In the genomic region with DNA sequence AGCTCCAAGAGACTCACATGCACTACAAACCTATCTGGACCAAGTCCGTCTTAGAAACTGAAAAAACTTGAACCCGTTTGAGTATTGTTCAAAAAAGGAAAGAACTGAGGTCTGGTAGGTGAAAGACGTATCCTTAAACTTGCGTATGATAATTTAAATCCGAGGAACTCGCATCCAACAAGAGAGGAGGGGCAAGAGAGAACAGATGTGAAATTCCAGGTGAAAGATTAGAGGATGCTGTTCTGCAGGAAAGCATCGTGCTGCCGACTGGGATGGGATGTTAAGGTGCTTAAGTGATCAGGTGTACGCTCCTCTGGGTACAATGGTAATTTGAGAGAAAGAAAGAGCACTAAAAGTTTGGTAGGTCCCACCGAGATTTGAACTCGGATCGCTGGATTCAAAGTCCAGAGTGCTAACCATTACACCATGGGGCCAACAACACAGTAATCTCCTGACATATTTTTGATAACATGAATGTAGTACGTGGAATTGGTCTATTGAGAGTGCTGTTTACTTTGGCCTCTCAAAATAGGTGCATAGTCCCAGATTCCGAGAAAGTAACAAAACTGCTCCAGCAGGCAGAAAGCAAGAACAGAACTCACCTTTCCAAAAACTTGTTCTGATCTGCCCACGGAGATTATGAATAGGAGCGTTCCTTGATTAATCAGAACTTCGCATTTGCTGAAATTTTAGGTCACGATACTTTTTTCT, we compare ENCODE assay signal across 1 cellular context.
TF ChIP-seq lines count a peak whose summit lies in the region.

No MANE protein-coding gene starts in this region.

TF ChIP-seq in HepG2, 621 proteins besides CTCF, POLR2A, EP300 and RAD21 (continued from another document and continues in another):
- TF ChIP-seq, protein P1, sequence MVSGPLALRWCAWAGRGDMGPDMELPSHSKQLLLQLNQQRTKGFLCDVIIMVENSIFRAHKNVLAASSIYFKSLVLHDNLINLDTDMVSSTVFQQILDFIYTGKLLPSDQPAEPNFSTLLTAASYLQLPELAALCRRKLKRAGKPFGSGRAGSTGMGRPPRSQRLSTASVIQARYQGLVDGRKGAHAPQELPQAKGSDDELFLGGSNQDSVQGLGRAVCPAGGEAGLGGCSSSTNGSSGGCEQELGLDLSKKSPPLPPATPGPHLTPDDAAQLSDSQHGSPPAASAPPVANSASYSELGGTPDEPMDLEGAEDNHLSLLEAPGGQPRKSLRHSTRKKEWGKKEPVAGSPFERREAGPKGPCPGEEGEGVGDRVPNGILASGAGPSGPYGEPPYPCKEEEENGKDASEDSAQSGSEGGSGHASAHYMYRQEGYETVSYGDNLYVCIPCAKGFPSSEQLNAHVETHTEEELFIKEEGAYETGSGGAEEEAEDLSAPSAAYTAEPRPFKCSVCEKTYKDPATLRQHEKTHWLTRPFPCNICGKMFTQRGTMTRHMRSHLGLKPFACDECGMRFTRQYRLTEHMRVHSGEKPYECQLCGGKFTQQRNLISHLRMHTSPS (CRISPR knock-in tag; IDR thresholded peaks at IDR 0.05; ENCODE audit: low read depth) = no peak
- no peak for TF ChIP-seq ZNF773 (CRISPR knock-in tag; IDR thresholded peaks at IDR 0.05; ENCODE audit: borderline replicate concordance)
- TF ChIP-seq ZMYM4 (CRISPR knock-in tag; IDR thresholded peaks at IDR 0.05) = no peak
- TF ChIP-seq ZFP90 (CRISPR knock-in tag; IDR thresholded peaks at IDR 0.05; ENCODE audit: borderline replicate concordance) = no peak
- peak; percentile 85 for TF ChIP-seq ZNF331 (CRISPR knock-in tag; IDR thresholded peaks at IDR 0.05)
- peak; percentile 42; the same call in 1 of the 2 replicates for TF ChIP-seq CREM (IDR thresholded peaks at IDR 0.05)
- no peak for TF ChIP-seq CREM (CRISPR knock-in tag; IDR thresholded peaks at IDR 0.05)
- TF ChIP-seq, protein P2, sequence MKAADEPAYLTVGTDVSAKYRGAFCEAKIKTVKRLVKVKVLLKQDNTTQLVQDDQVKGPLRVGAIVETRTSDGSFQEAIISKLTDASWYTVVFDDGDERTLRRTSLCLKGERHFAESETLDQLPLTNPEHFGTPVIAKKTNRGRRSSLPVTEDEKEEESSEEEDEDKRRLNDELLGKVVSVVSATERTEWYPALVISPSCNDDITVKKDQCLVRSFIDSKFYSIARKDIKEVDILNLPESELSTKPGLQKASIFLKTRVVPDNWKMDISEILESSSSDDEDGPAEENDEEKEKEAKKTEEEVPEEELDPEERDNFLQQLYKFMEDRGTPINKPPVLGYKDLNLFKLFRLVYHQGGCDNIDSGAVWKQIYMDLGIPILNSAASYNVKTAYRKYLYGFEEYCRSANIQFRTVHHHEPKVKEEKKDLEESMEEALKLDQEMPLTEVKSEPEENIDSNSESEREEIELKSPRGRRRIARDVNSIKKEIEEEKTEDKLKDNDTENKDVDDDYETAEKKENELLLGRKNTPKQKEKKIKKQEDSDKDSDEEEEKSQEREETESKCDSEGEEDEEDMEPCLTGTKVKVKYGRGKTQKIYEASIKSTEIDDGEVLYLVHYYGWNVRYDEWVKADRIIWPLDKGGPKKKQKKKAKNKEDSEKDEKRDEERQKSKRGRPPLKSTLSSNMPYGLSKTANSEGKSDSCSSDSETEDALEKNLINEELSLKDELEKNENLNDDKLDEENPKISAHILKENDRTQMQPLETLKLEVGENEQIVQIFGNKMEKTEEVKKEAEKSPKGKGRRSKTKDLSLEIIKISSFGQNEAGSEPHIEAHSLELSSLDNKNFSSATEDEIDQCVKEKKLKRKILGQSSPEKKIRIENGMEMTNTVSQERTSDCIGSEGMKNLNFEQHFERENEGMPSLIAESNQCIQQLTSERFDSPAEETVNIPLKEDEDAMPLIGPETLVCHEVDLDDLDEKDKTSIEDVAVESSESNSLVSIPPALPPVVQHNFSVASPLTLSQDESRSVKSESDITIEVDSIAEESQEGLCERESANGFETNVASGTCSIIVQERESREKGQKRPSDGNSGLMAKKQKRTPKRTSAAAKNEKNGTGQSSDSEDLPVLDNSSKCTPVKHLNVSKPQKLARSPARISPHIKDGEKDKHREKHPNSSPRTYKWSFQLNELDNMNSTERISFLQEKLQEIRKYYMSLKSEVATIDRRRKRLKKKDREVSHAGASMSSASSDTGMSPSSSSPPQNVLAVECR (CRISPR knock-in tag; IDR thresholded peaks at IDR 0.05; ENCODE audit: borderline replicate concordance) = no peak
- peak; percentile 64; the same call in 1 of the 2 replicates for TF ChIP-seq FOXO1 (CRISPR knock-in tag; IDR thresholded peaks at IDR 0.05)
- no peak for TF ChIP-seq ZNF367 (CRISPR knock-in tag; IDR thresholded peaks at IDR 0.05; ENCODE audit: borderline replicate concordance)
- no peak for TF ChIP-seq PCBP2 (optimal IDR thresholded peaks at IDR 0.05; ENCODE audit: low read depth, low read length, poor library complexity, severe bottlenecking)
- 0 out of 2 replicates have a peak, but pooled peaks have one; percentile 30 for TF ChIP-seq BCL6 (CRISPR knock-in tag; IDR thresholded peaks at IDR 0.05)
- no peak for TF ChIP-seq SMARCE1 (IDR thresholded peaks at IDR 0.05; ENCODE audit: borderline replicate concordance)
- TF ChIP-seq, protein P3, sequence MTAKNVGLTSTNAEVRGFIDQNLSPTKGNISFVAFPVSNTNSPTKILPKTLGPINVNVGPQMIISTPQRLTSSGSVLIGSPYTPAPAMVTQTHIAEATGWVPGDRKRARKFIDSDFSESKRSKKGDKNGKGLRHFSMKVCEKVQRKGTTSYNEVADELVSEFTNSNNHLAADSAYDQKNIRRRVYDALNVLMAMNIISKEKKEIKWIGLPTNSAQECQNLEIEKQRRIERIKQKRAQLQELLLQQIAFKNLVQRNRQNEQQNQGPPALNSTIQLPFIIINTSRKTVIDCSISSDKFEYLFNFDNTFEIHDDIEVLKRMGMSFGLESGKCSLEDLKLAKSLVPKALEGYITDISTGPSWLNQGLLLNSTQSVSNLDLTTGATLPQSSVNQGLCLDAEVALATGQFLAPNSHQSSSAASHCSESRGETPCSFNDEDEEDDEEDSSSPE (CRISPR knock-in tag; IDR thresholded peaks at IDR 0.05) = no peak
- no peak for TF ChIP-seq WIZ (CRISPR knock-in tag; IDR thresholded peaks at IDR 0.05)
- TF ChIP-seq ZKSCAN5 (CRISPR knock-in tag; IDR thresholded peaks at IDR 0.05) = no peak
- no peak for TF ChIP-seq ATAD3A (CRISPR knock-in tag; IDR thresholded peaks at IDR 0.05)
- no peak for TF ChIP-seq ZNF547 (CRISPR knock-in tag; IDR thresholded peaks at IDR 0.05)
- TF ChIP-seq, protein P4, sequence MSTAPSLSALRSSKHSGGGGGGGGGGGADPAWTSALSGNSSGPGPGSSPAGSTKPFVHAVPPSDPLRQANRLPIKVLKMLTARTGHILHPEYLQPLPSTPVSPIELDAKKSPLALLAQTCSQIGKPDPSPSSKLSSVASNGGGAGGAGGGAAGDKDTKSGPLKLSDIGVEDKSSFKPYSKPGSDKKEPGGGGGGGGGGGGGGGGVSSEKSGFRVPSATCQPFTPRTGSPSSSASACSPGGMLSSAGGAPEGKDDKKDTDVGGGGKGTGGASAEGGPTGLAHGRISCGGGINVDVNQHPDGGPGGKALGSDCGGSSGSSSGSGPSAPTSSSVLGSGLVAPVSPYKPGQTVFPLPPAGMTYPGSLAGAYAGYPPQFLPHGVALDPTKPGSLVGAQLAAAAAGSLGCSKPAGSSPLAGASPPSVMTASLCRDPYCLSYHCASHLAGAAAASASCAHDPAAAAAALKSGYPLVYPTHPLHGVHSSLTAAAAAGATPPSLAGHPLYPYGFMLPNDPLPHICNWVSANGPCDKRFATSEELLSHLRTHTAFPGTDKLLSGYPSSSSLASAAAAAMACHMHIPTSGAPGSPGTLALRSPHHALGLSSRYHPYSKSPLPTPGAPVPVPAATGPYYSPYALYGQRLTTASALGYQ (CRISPR knock-in tag; IDR thresholded peaks at IDR 0.05) = peak; percentile 37; the same call in 1 of the 2 replicates
- TF ChIP-seq MEF2D (CRISPR knock-in tag; IDR thresholded peaks at IDR 0.05) = no peak
- TF ChIP-seq ZNF326 (CRISPR knock-in tag; IDR thresholded peaks at IDR 0.05; ENCODE audit: borderline replicate concordance) = no peak
- no peak for TF ChIP-seq NFE2 (CRISPR knock-in tag; IDR thresholded peaks at IDR 0.05)
- TF ChIP-seq RNF2 (conservative IDR thresholded peaks at IDR 0.05; ENCODE audit: low read depth) = no peak
- TF ChIP-seq, protein P5, sequence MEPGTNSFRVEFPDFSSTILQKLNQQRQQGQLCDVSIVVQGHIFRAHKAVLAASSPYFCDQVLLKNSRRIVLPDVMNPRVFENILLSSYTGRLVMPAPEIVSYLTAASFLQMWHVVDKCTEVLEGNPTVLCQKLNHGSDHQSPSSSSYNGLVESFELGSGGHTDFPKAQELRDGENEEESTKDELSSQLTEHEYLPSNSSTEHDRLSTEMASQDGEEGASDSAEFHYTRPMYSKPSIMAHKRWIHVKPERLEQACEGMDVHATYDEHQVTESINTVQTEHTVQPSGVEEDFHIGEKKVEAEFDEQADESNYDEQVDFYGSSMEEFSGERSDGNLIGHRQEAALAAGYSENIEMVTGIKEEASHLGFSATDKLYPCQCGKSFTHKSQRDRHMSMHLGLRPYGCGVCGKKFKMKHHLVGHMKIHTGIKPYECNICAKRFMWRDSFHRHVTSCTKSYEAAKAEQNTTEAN (CRISPR knock-in tag; conservative IDR thresholded peaks at IDR 0.05) = no peak; the same call in 1 of the 2 replicates
- peak; percentile 26; the same call in 1 of the 2 replicates for TF ChIP-seq ZNF142 (CRISPR knock-in tag; IDR thresholded peaks at IDR 0.05)
- no peak for TF ChIP-seq KDM5B (CRISPR knock-in tag; IDR thresholded peaks at IDR 0.05; ENCODE audit: borderline replicate concordance)
- TF ChIP-seq HHEX (CRISPR knock-in tag; IDR thresholded peaks at IDR 0.05) = no peak
- no peak for TF ChIP-seq ZFP41 (CRISPR knock-in tag; IDR thresholded peaks at IDR 0.05; ENCODE audit: borderline replicate concordance)
- no peak for TF ChIP-seq NFE2L1 (CRISPR knock-in tag; IDR thresholded peaks at IDR 0.05; ENCODE audit: borderline replicate concordance)
- TF ChIP-seq PAX8 (CRISPR knock-in tag; IDR thresholded peaks at IDR 0.05; ENCODE audit: borderline replicate concordance) = no peak
- peak; percentile 67; the same call in 1 of the 2 replicates for TF ChIP-seq ZNF670 (CRISPR knock-in tag; IDR thresholded peaks at IDR 0.05; ENCODE audit: borderline replicate concordance)
- no peak for TF ChIP-seq ZNF33B (CRISPR knock-in tag; IDR thresholded peaks at IDR 0.05)
- TF ChIP-seq PHB2 (IDR thresholded peaks at IDR 0.05; ENCODE audit: partially characterized antibody) = no peak
- TF ChIP-seq TERF1 (CRISPR knock-in tag; IDR thresholded peaks at IDR 0.05) = no peak
- TF ChIP-seq ZNF432 (CRISPR knock-in tag; IDR thresholded peaks at IDR 0.05; ENCODE audit: borderline replicate concordance) = no peak
- no peak for TF ChIP-seq ZNF776 (CRISPR knock-in tag; IDR thresholded peaks at IDR 0.05)
- no peak for TF ChIP-seq DMAP1 (CRISPR knock-in tag; IDR thresholded peaks at IDR 0.05)
- no peak for TF ChIP-seq SYNCRIP (IDR thresholded peaks at IDR 0.05; ENCODE audit: insufficient read depth, low read depth, low read length)
- no peak for TF ChIP-seq ZNF570 (CRISPR knock-in tag; IDR thresholded peaks at IDR 0.05; ENCODE audit: borderline replicate concordance)
- TF ChIP-seq ZBTB7A (CRISPR knock-in tag; IDR thresholded peaks at IDR 0.05) = no peak
- TF ChIP-seq, protein P6, sequence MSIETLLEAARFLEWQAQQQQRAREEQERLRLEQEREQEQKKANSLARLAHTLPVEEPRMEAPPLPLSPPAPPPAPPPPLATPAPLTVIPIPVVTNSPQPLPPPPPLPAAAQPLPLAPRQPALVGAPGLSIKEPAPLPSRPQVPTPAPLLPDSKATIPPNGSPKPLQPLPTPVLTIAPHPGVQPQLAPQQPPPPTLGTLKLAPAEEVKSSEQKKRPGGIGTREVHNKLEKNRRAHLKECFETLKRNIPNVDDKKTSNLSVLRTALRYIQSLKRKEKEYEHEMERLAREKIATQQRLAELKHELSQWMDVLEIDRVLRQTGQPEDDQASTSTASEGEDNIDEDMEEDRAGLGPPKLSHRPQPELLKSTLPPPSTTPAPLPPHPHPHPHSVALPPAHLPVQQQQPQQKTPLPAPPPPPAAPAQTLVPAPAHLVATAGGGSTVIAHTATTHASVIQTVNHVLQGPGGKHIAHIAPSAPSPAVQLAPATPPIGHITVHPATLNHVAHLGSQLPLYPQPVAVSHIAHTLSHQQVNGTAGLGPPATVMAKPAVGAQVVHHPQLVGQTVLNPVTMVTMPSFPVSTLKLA (IDR thresholded peaks at IDR 0.05) = no peak
- no peak for TF ChIP-seq MXI1 (IDR thresholded peaks at IDR 0.05; ENCODE audit: borderline replicate concordance, low read depth, low read length)
